ENCODE assay signal across 22 cellular contexts in the genomic region with DNA sequence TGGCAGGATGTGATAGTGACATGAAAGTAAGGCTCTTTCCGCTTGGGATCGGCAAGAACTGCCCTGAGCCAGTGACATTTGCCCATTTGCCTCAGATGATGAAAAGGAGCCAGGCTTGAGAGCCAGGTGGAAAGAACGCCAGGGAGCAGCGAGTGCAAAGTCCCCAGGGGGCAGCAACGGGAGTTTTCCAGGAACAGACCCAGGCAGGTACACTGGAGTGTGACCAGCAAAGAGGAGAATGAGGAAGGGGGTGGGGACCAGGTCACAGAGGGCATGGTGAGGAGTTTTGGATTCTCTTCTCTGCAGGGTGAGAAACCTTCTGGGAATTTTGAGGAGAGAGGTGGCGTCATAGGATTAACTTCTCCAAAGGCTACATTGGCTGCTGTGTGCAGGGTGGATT. TPM values are rescaled to one million over a fixed set of nuclear protein-coding genes. Genes with fewer than 3 reads are reported as not detected.
DNase-seq lines count a peak whose midpoint lies in the region; ATAC-seq and TF ChIP-seq lines count a peak whose summit lies in the region.
"Had no signal": no experiment of that assay in that cellular context is flagged by ENCODE, and none has a peak within 500 bp of the region (broad histone marks: within the 10 kb centered on the region; RNA-seq: fewer than 3 reads in every experiment).

No MANE protein-coding gene starts in this region.

- H3K9ac ChIP-seq in HCT116 (ENCODE audit: low read length), result no peak overlapping the region

- H4K20me1 ChIP-seq in HCT116 (ENCODE audit: insufficient read depth), result no peaks in the 10 kb centered on the region

- H3K4me2 ChIP-seq in HCT116 (ENCODE audit: low read length), result peak overlapping the region; percentile 48
- H3K4me2 ChIP-seq: GM23338 had no signal

- H3K9me3 ChIP-seq in HCT116 (ENCODE audit: control insufficient read depth in 1 of 2, insufficient read depth in 1 of 2, low read depth in 1 of 2, low read length in 2 of 2) (no peaks in the 10 kb centered on the region), mucosa of descending colon (no peaks in the 10 kb centered on the region)
- H3K9me3 ChIP-seq: SJSA1 had no signal

- POLR2A ChIA-PET in HCT116 (lab: Charles Lee), result no interaction called here

- DNase-seq in HCT116 (ENCODE audit: low read depth, low spot score), result no peak
- DNase-seq in NCI-H510A (lab: John Stamatoyannopoulos, UW), result peak; percentile 68
- no peak for DNase-seq in epithelial cell of proximal tubule (ENCODE audit: low read depth)
- peak in 2 of 3 donors; percentile 68 to 70 for DNase-seq in mucosa of descending colon
- no peak for DNase-seq in CD1c-positive myeloid dendritic cell (ENCODE audit: extremely low spot score)
- DNase-seq: activated CD4-positive, alpha-beta T cell treated with anti-CD3 and anti-CD28 coated beads, Interleukin-2, amount 10 ng/mL, durations not matched to agents 24 days and 14 days; CD8-positive, alpha-beta memory T cell; effector CD4-positive, alpha-beta T cell; EL; hypothalamus; mammary epithelial cell; naive thymus-derived CD8-positive, alpha-beta T cell; NCI-H2227 treated with DMSO at 0.1 percent for 48 hours; stimulated activated CD4-positive, alpha-beta T cell treated with anti-CD3 and anti-CD28 coated beads, Interleukin-4, amount 100 ng/mL, for 24 hours; stimulated activated naive CD4-positive, alpha-beta T cell treated with Interleukin-2 at 50 U/mL for 16 hours; T-helper 2 cell had no signal

- RAD21 ChIA-PET in HCT116 (lab: Charles Lee; ENCODE audit: low non-redundant PET in 1 of 2, low total read pairs in 2 of 2, uncharacterized antibody in 2 of 2, unreplicated experiment in 2 of 2), result no interaction called here

- no peak for TF ChIP-seq POLR2A in HCT116 (IDR thresholded peaks at IDR 0.05; ENCODE audit: borderline replicate concordance, extremely low read depth, insufficient read depth, insufficient read length)

- H3K4me1 ChIP-seq in HCT116 (ENCODE audit: control insufficient read depth in 1 of 2, insufficient read depth in 2 of 2, low read length in 2 of 2) (peaks cover 42 to 56% of the 10 kb centered on the region in 2 experiments), mucosa of descending colon (ENCODE audit: low read depth) (peaks cover 21% of the 10 kb centered on the region)

- TF ChIP-seq RAD21 in HCT116 (IDR thresholded peaks at IDR 0.05; ENCODE audit: low read depth), result no peak

- BruUV-seq in HCT116 (replicated peaks; lab: Mats Ljungman, UMichigan), result no TSS peak

- H3K9me2 ChIP-seq in HCT116 (ENCODE audit: insufficient read depth), result no peaks in the 10 kb centered on the region

- ATAC-seq in HCT116 (peak; percentile 33), mucosa of descending colon (peak; percentile 36), GM21367 (IDR thresholded peaks at IDR 0.05; ENCODE audit: unreplicated experiment) (no peak), HG02759 (IDR thresholded peaks at IDR 0.05; ENCODE audit: unreplicated experiment) (no peak)
- ATAC-seq: activated naive CD4-positive, alpha-beta T cell treated with anti-CD3 and anti-CD28 coated beads, Interleukin-2, amount 50 U/mL, for 72 hours; GM23338; naive thymus-derived CD8-positive, alpha-beta T cell had no signal

- TF ChIP-seq CTCF in HCT116 (IDR thresholded peaks at IDR 0.05 in 2 of 3, conservative IDR thresholded peaks at IDR 0.05 in 1 of 3; ENCODE audit: borderline replicate concordance in 1 of 3, insufficient read depth in 1 of 3, low read depth in 2 of 3, low read length in 2 of 3) (peak in 2 of 3 experiments; percentile 27 to 39; a peak in 2 of 6 replicates), epithelial cell of proximal tubule (conservative IDR thresholded peaks at IDR 0.05; ENCODE audit: low read depth, low read length) (peak; percentile 50), mucosa of descending colon (IDR thresholded peaks at IDR 0.05) (no peak)

- intact Hi-C loops in HCT116 (cut with micrococcal nuclease), result no loop called here
- intact Hi-C loops in mucosa of descending colon (cut with DNase I, micrococcal nuclease), result no loop called here

- no peaks in the 10 kb centered on the region for H3K27me3 ChIP-seq in HCT116 (ENCODE audit: insufficient read depth, low read length)
- H3K27me3 ChIP-seq: SJSA1 had no signal

- CTCF ChIA-PET in HCT116 (lab: Charles Lee), result interaction anchor here (1.6 kb wide), 1 partner anchor 23 kb away, joined by 3 read pairs; no protein-coding TSS in a partner anchor

- no peaks in the 10 kb centered on the region for H3K79me2 ChIP-seq in HCT116 (ENCODE audit: insufficient read depth, low read length)

- H3K27ac ChIP-seq in HCT116 (ENCODE audit: low read depth, low read length), result no peak overlapping the region; the same call in 1 of the 2 replicates
- H3K27ac ChIP-seq: HL-60, SJSA1 had no signal

- no peaks in the 10 kb centered on the region for H3K36me3 ChIP-seq in HCT116 (ENCODE audit: control insufficient read depth in 1 of 2, insufficient read depth in 2 of 2, low read length in 2 of 2)
- no peaks in the 10 kb centered on the region for H3K36me3 ChIP-seq in mucosa of descending colon (ENCODE audit: low read depth)
- H3K36me3 ChIP-seq: SJSA1 had no signal

- peak overlapping the region; percentile 38 for H2AFZ ChIP-seq in HCT116 (ENCODE audit: low read depth, low read length, poor library complexity, severe bottlenecking)
- H2AFZ ChIP-seq: GM23338 had no signal

- no peak overlapping the region for H3K4me3 ChIP-seq in HCT116 (replicated peaks in 1 of 2; ENCODE audit: low read depth in 1 of 2, low read length in 2 of 2)
- no peak overlapping the region for H3K4me3 ChIP-seq in epithelial cell of proximal tubule (ENCODE audit: low read depth, low read length)
- no peak overlapping the region for H3K4me3 ChIP-seq in mucosa of descending colon
- H3K4me3 ChIP-seq: GM23338, SJSA1 had no signal

TF ChIP-seq in HCT116, 20 proteins besides CTCF, POLR2A, EP300 and RAD21:
- no peak for TF ChIP-seq POLR2AphosphoS5 (IDR thresholded peaks at IDR 0.05; ENCODE audit: low read depth, low read length)
- TF ChIP-seq, protein P1, sequence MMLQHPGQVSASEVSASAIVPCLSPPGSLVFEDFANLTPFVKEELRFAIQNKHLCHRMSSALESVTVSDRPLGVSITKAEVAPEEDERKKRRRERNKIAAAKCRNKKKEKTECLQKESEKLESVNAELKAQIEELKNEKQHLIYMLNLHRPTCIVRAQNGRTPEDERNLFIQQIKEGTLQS (IDR thresholded peaks at IDR 0.05), result no peak
- TF ChIP-seq FOSL1 (IDR thresholded peaks at IDR 0.05; ENCODE audit: low read depth), result no peak
- TF ChIP-seq, protein P2, sequence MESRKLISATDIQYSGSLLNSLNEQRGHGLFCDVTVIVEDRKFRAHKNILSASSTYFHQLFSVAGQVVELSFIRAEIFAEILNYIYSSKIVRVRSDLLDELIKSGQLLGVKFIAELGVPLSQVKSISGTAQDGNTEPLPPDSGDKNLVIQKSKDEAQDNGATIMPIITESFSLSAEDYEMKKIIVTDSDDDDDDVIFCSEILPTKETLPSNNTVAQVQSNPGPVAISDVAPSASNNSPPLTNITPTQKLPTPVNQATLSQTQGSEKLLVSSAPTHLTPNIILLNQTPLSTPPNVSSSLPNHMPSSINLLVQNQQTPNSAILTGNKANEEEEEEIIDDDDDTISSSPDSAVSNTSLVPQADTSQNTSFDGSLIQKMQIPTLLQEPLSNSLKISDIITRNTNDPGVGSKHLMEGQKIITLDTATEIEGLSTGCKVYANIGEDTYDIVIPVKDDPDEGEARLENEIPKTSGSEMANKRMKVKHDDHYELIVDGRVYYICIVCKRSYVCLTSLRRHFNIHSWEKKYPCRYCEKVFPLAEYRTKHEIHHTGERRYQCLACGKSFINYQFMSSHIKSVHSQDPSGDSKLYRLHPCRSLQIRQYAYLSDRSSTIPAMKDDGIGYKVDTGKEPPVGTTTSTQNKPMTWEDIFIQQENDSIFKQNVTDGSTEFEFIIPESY (IDR thresholded peaks at IDR 0.05; ENCODE audit: extremely low read depth, insufficient replicate concordance, low read length), result no peak
- TF ChIP-seq ZNF274 (IDR thresholded peaks at IDR 0.05; ENCODE audit: low read depth, low read length), result no peak

RNA-seq across cellular contexts. Expression of gene ETS2, which starts 10.8 kb away (rescaled TPM):
- total RNA-seq in HCT116 (2021; ENCODE audit: unreplicated experiment) (32.9 TPM), epithelial cell of proximal tubule (11.1 and 19.8 TPM in 2 replicates), mucosa of descending colon (100 to 1,000 TPM; 115 to 222 (median 171) TPM)
- 19.6 and 20.6 TPM in 2 replicates for polyA plus RNA-seq in HCT116 (2012)

Comparison
In these comparisons a context has a peak if more than half of its experiments do, and no peak if none do; other contexts are left out.
1. ATAC-seq: peak in HCT116 (single experiment) and mucosa of descending colon (single experiment); none in GM21367 (single experiment) and HG02759 (single experiment).
2. DNase-seq: peak in NCI-H510A (single experiment) and mucosa of descending colon (2 of 3); none in HCT116 (single experiment), epithelial cell of proximal tubule (single experiment) and CD1c-positive myeloid dendritic cell (single experiment).